ENCODE assay signal across 8 cellular contexts in the genomic region with DNA sequence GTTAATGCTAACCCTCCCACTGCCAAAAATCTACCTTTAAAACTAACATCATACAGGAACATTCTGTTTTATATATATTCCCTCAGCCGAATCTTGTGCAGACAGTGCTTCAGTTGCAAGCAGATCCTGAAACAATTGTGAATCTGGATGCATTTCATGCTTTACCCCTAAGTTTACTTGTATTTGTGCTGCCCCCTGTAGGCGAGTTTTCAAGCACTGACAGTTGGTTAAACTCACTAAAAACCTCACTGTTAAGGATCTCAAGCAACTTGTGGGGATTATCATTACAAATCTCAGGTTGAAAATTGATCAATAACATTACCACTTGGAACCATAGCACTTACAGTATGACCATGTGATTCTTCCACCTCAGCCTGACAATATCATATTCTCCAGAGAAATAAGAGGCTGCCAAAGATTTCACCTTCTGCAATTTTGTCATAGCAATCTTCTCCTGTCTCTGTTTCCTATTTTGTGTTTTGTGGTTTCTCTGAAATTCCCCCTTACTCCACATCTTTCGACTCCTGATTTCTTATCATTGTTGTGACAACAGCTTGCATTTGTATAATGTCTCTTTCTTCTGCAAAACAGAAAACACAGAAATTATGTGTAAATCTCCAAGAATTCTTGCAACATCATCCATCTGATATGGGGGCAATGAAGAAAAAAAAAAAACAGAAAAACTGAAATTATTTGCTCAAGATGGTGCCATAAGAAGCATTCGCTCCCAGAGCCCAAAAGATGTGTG.
DNase-seq lines count a peak whose midpoint lies in the region; ATAC-seq, FAIRE-seq and TF ChIP-seq lines count a peak whose summit lies in the region.

No MANE protein-coding gene starts in this region.

- no peaks in the 10 kb centered on the region for H3K4me1 ChIP-seq in sigmoid colon

- no peaks in the 10 kb centered on the region for H3K36me3 Mint-ChIP-seq in MCF 10A (ENCODE audit: insufficient read depth, unreplicated experiment)

- CTCF ChIA-PET in MCF 10A (lab: Yijun Ruan, JAX): interaction anchor here (0.6 to 3.0 kb wide), 12 partner anchors 8 to 967 kb away, joined by 3 to 12 read pairs (median 3); no protein-coding TSS in a partner anchor

- H3K9me3 Mint-ChIP-seq in MCF 10A (ENCODE audit: unreplicated experiment): no peaks in the 10 kb centered on the region

- no peak overlapping the region for H3K4me3 Mint-ChIP-seq in MCF 10A (ENCODE audit: unreplicated experiment)

- no peaks in the 10 kb centered on the region for H3K36me3 ChIP-seq in sigmoid colon

- TF ChIP-seq POLR2A in sigmoid colon (IDR thresholded peaks at IDR 0.05): no peak

- FAIRE-seq in GM18507 (lab: Jason Lieb, UNC): peak; percentile 59

- H3K9me3 ChIP-seq in sigmoid colon: no peaks in the 10 kb centered on the region

- H3K4me1 Mint-ChIP-seq in MCF 10A (ENCODE audit: insufficient read depth, unreplicated experiment): no peaks in the 10 kb centered on the region

- TF ChIP-seq EP300 in sigmoid colon (IDR thresholded peaks at IDR 0.05): no peak

- 37 to 54% methylated on average over 4 of the region's 4 CpGs for WGBS in sigmoid colon, 2 donors

- intact Hi-C loops in MCF 10A (cut with micrococcal nuclease) (loop anchor here (1.0 to 10.0 kb wide), 6 partner anchors 196 to 705 kb away; no protein-coding TSS in a partner anchor), sigmoid colon (cut with DNase I) (loop anchor here (5.0 kb wide), 1 partner anchor 704 kb away; no protein-coding TSS in a partner anchor)

- no peaks in the 10 kb centered on the region for H3K27me3 Mint-ChIP-seq in MCF 10A (ENCODE audit: insufficient read depth, unreplicated experiment)

- no peak overlapping the region for H3K27ac ChIP-seq in sigmoid colon

- DNase-seq in AG10803 (ENCODE audit: low read depth) (peak; percentile 64), GM18507 (ENCODE audit: extremely low spot score, insufficient read length, low read depth) (no peak), NCI-H2227 (lab: John Stamatoyannopoulos, UW; ENCODE audit: unreplicated experiment) (peak; percentile 47), MCF 10A (ENCODE audit: unreplicated experiment) (peak; percentile 78), kidney tubule cell (ENCODE audit: low spot score) (peak; percentile 58), sigmoid colon (no peak), HuH-7.5 (ENCODE audit: low spot score) (no peak)

- no TSS peak for BruUV-seq in MCF 10A (replicated peaks; lab: Mats Ljungman, UMichigan)

- TF ChIP-seq CTCF in AG10803 (conservative IDR thresholded peaks at IDR 0.05; ENCODE audit: low read length): peak; percentile 75
- TF ChIP-seq CTCF in MCF 10A (IDR thresholded peaks at IDR 0.05; ENCODE audit: unreplicated experiment): peak; percentile 54
- peak in 2 of 4 experiments; percentile 18 to 39 for TF ChIP-seq CTCF in sigmoid colon (IDR thresholded peaks at IDR 0.05)

- H3K4me3 ChIP-seq in AG10803 (ENCODE audit: low read length) (no peak overlapping the region), sigmoid colon (no peak overlapping the region)

- POLR2A ChIA-PET in MCF 10A (lab: Yijun Ruan, JAX): interaction anchor here (0.6 kb wide), 1 partner anchor 582 kb away, joined by 3 read pairs; no protein-coding TSS in a partner anchor

- ATAC-seq in esophagus mucosa: no peak

- H3K27me3 ChIP-seq in sigmoid colon: no peaks in the 10 kb centered on the region

- no peak overlapping the region for H3K27ac Mint-ChIP-seq in MCF 10A (ENCODE audit: low read depth, unreplicated experiment)

Comparison
In these comparisons a context has a peak if more than half of its experiments do, and no peak if none do; other contexts are left out.
1. DNase-seq: peak in AG10803 (single experiment), NCI-H2227 (single experiment), MCF 10A (single experiment) and kidney tubule cell (single experiment); none in GM18507 (single experiment), sigmoid colon (single experiment) and HuH-7.5 (single experiment).